Comparison of ENCODE assay signal across 8 cellular contexts in genomic region chr6:101393291-101394251, GRCh38. TPM values are rescaled to one million over a fixed set of nuclear protein-coding genes. Genes with fewer than 3 reads are reported as not detected.
DNase-seq lines count a peak whose midpoint lies in the region; ATAC-seq and TF ChIP-seq lines count a peak whose summit lies in the region.

GRIK2 (plus strand) TSS chr6:101393708.

- TF ChIP-seq POLR2A in breast epithelium (IDR thresholded peaks at IDR 0.05), result no peak

- ATAC-seq in HG02884 (IDR thresholded peaks at IDR 0.05; ENCODE audit: unreplicated experiment) (peak; percentile 60), thoracic aorta (ENCODE audit: insufficient number of reproducible peaks, low FRiP score, low read depth) (no peak)

- no peaks in the 10 kb centered on the region for H3K36me3 ChIP-seq in breast epithelium
- H3K36me3 ChIP-seq in thoracic aorta, result no peaks in the 10 kb centered on the region

- intact Hi-C loops in breast epithelium (cut with DNase I; ENCODE audit: low total_unique reads), result no loop called here

- H3K4me1 ChIP-seq in breast epithelium (no peaks in the 10 kb centered on the region), thoracic aorta (ENCODE audit: control insufficient read depth in 1 of 2, low read depth in 2 of 2) (peaks cover 0 to 15% of the 10 kb centered on the region in 2 donors)

- TF ChIP-seq CTCF in GM10248 (IDR thresholded peaks at IDR 0.05; ENCODE audit: control extremely low read depth, extremely low read depth, low read depth, missing control alignments) (no peak), breast epithelium (IDR thresholded peaks at IDR 0.05) (no peak), thoracic aorta (IDR thresholded peaks at IDR 0.05) (no peak)

- CTCF ChIA-PET in GM10248 (lab: Yijun Ruan, JAX), result interaction anchor here (1.1 kb wide), 1 partner anchor 15 kb away, joined by 4 read pairs; no protein-coding TSS in a partner anchor

- H3K27me3 ChIP-seq in breast epithelium (peaks cover 0 to 30% of the 10 kb centered on the region in 2 donors), thoracic aorta (replicated peaks; ENCODE audit: insufficient read depth) (peaks cover 6% of the 10 kb centered on the region)

- H3K4me3 ChIP-seq in breast epithelium (peak within 1 kb of the TSS; percentile 32 to 66 (median 50)), thoracic aorta (peak within 1 kb of the TSS; percentile 51)

- POLR2A ChIA-PET in GM10248 (lab: Yijun Ruan, JAX), result no interaction called here

- DNase-seq in GM10248 (ENCODE audit: extremely low spot score), result peak; percentile 29
- DNase-seq in NCI-H345 (lab: John Stamatoyannopoulos, UW), result peak; percentile 69
- DNase-seq in breast epithelium (ENCODE audit: low spot score in 2 of 2), result no peak
- peak; percentile 17 for DNase-seq in iris pigment epithelial cell (ENCODE audit: low read depth)
- no peak for DNase-seq in thoracic aorta (ENCODE audit: low spot score)
- no peak for DNase-seq in activated gamma-delta T cell (lab: John Stamatoyannopoulos, UW)
- DNase-seq in UCSD-AML1 (lab: John Stamatoyannopoulos, UW; ENCODE audit: unreplicated experiment), result no peak

- H3K9me3 ChIP-seq in breast epithelium, result no peaks in the 10 kb centered on the region
- no peaks in the 10 kb centered on the region for H3K9me3 ChIP-seq in thoracic aorta

- H3K27ac ChIP-seq in breast epithelium, result no peak within 1 kb of the TSS
- H3K27ac ChIP-seq in thoracic aorta, result no peak within 1 kb of the TSS

RNA-seq across cellular contexts. Expression of gene GRIK2, which starts in this region (rescaled TPM):
- total RNA-seq in breast epithelium (1 to 10 TPM in 2 of 3 donors, not detected in 1; 1.1 to 3.7 TPM), thoracic aorta (1 to 10 TPM in 1 of 2 donors, under 1 TPM in 1; 0.92 to 2.0 TPM)

Comparison
In these comparisons a context has a peak if more than half of its experiments do, and no peak if none do; other contexts are left out.
1. DNase-seq: peak in GM10248 (single experiment), NCI-H345 (single experiment) and iris pigment epithelial cell (single experiment); none in breast epithelium (0 of 2), thoracic aorta (single experiment), activated gamma-delta T cell (single experiment) and UCSD-AML1 (single experiment).